In the genomic region with DNA sequence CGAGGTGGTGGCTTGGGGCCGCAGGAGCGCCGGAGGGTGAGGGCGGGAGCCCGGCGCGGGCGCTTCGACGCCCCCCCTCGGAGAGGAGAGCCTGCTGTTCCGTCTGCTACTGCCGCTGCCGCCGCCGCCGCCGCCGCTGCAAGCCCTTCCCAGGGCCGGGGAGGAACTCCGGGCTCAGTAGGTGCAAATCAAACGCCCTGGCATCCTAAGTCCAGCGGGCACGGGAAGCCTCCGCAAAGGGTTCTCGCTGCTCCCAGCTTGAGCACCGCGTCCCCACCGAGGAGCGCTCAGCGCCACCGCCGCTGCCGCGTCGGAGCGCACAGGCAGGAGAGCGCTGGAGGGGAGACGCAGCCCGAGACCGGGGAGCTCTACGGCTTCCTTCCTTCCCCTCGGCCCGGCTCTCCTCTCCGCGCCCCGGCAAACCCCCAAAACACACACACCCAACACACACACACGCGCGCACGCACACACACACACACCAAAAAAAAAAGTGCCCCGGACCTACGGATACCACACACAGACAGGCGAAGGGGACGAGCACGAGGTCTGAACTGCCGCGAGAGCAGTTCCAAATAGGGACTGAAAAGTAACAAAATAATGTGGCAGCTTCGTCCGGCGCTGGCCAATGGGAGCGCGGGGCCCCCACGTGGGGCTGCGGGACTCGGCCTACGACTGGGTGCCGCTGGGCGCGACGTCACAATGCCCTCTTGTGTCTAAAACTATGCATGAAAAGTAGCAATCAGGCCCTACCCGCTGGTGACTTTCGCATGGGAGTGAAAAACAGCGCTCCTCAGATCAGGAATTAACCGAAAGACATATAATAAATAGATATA, we compare ENCODE assay signal across 8 cellular contexts. TPM values are rescaled to one million over a fixed set of nuclear protein-coding genes. Genes with fewer than 3 reads are reported as not detected.
DNase-seq lines count a peak whose midpoint lies in the region; ATAC-seq, FAIRE-seq and TF ChIP-seq lines count a peak whose summit lies in the region.

Gene TLE3, minus strand, starts transcription at position 581 of the 833 bp plus-strand sequence. CDS start 1,119 bp downstream, outside the sequence.

- peak; percentile 36 for FAIRE-seq in keratinocyte (lab: Jason Lieb, UNC)

- ATAC-seq in GM19025 (IDR thresholded peaks at IDR 0.05; ENCODE audit: low read depth, unreplicated experiment) (peak; percentile 44), HG03354 (IDR thresholded peaks at IDR 0.05; ENCODE audit: poor library complexity, severe bottlenecking, unreplicated experiment) (peak; percentile 56)

- H3K4me3 ChIP-seq in AG10803 (ENCODE audit: low read length): peak within 1 kb of the TSS; percentile 83
- peak within 1 kb of the TSS; percentile 72 to 90 (median 76) for H3K4me3 ChIP-seq in keratinocyte (ENCODE audit: control insufficient read depth in 2 of 3, extremely low read depth in 1 of 3, insufficient read depth in 2 of 3, low read depth in 1 of 3, low read length in 3 of 3)

- H2AFZ ChIP-seq in keratinocyte (ENCODE audit: control insufficient read depth, low read length): peak within 1 kb of the TSS; percentile 65

- H3K9me3 ChIP-seq in keratinocyte (ENCODE audit: control insufficient read depth, low read depth, low read length): no peaks in the 10 kb centered on the region

- DNase-seq in AG10803 (ENCODE audit: low read depth): peak; percentile 97
- DNase-seq in NCI-H446 treated with DMSO at 0.1 percent for 48 hours (lab: John Stamatoyannopoulos, UW): peak; percentile 95
- DNase-seq in activated CD4-positive, CD25-positive, alpha-beta regulatory T cell treated with anti-CD3 and anti-CD28 coated beads, Interleukin-2, amount 50 U/mL, for 72 hours: peak; percentile 98
- DNase-seq in cerebellum (ENCODE audit: low spot score): peak; percentile 100
- peak; percentile 84 for DNase-seq in keratinocyte (ENCODE audit: low read depth, low spot score)
- peak; percentile 98 for DNase-seq in stimulated activated CD4-positive, alpha-beta T cell treated with anti-CD3 and anti-CD28 coated beads, Interleukin-15, amount 100 ng/mL, for 24 hours

- peak within 1 kb of the TSS; percentile 86 for H3K27ac ChIP-seq in keratinocyte (ENCODE audit: control insufficient read depth, insufficient read depth, low read length)

- H3K79me2 ChIP-seq in keratinocyte (ENCODE audit: control insufficient read depth, insufficient read depth, low read length): peaks cover 14% of the 10 kb centered on the region

- peaks cover 7% of the 10 kb centered on the region for H4K20me1 ChIP-seq in keratinocyte (ENCODE audit: control insufficient read depth, extremely low read depth, insufficient read depth, low read length)

- H3K4me1 ChIP-seq in keratinocyte (ENCODE audit: control insufficient read depth, extremely low read depth, insufficient read depth, low read length): peaks cover 45% of the 10 kb centered on the region

- H3K36me3 ChIP-seq in keratinocyte (ENCODE audit: control insufficient read depth in 2 of 2, extremely low read depth in 1 of 2, insufficient read depth in 2 of 2, low read length in 2 of 2): peaks cover 0 to 6% of the 10 kb centered on the region in 2 experiments

- peak within 1 kb of the TSS; percentile 84 for H3K4me2 ChIP-seq in keratinocyte (ENCODE audit: control insufficient read depth, extremely low read depth, insufficient read depth, low read depth, low read length)

- peak within 1 kb of the TSS; percentile 79 for H3K9ac ChIP-seq in keratinocyte (ENCODE audit: control insufficient read depth, extremely low read depth, insufficient read depth, low read length)

- peak; percentile 50 for TF ChIP-seq CTCF in AG10803 (conservative IDR thresholded peaks at IDR 0.05; ENCODE audit: low read length)
- TF ChIP-seq CTCF in keratinocyte (optimal IDR thresholded peaks at IDR 0.05 in 1 of 3, IDR thresholded peaks at IDR 0.05 in 1 of 3, conservative IDR thresholded peaks at IDR 0.05 in 1 of 3; ENCODE audit: extremely low read depth in 1 of 3, insufficient read depth in 2 of 3, low read length in 3 of 3): peak; percentile 26 to 56 (median 31)

- dilution Hi-C loops in keratinocyte (cut with MboI; ENCODE audit: extremely low pct_ligation_motif_present, low sequenced_read_pairs): no loop called here

- H3K27me3 ChIP-seq in keratinocyte (ENCODE audit: control insufficient read depth, extremely low read depth, insufficient read depth, low read length): peaks cover 19% of the 10 kb centered on the region

- H3K9me1 ChIP-seq in keratinocyte (ENCODE audit: control insufficient read depth, extremely low read depth, insufficient read depth, low read length): peaks cover 2% of the 10 kb centered on the region

RNA-seq across cellular contexts. Expression of gene TLE3, which starts in this region (rescaled TPM):
- 59.3 TPM for total RNA-seq in cerebellum
- polyA plus RNA-seq in keratinocyte: 8.3 to 23.9 TPM (median 10.9 TPM) in 3 replicates
- 46.1 TPM for polyA plus RNA-seq in keratinocyte (2011; ENCODE audit: low read depth)
- 8.0 and 14.8 TPM in 2 replicates for polyA plus RNA-seq in keratinocyte (2011; cell fraction: cytosol; rRNA removed)
- polyA plus RNA-seq in keratinocyte (2011; cell fraction: nucleus; rRNA removed): 43.0 and 48.2 TPM in 2 replicates
- polyA plus RNA-seq in keratinocyte (2012; ENCODE audit: low replicate concordance): 26.1 and 43.9 TPM in 2 replicates
- polyA minus RNA-seq in keratinocyte: 27.2 to 54.5 TPM (median 38.6 TPM) in 3 replicates
- 30.5 TPM for polyA minus RNA-seq in keratinocyte (2011; cell fraction: cytosol; rRNA and poly(A)+ RNA removed)
- polyA minus RNA-seq in keratinocyte (2011; cell fraction: nucleus; rRNA and poly(A)+ RNA removed): 57.5 and 64.5 TPM in 2 replicates

Comparison
In these comparisons a context has a peak if more than half of its experiments do, and no peak if none do; other contexts are left out.
1. Peak in every context shown above with its lines: DNase-seq, ATAC-seq, H3K4me3 ChIP-seq and H3K27ac ChIP-seq.